28 cellular contexts compared by ENCODE assay signal in the genomic region with DNA sequence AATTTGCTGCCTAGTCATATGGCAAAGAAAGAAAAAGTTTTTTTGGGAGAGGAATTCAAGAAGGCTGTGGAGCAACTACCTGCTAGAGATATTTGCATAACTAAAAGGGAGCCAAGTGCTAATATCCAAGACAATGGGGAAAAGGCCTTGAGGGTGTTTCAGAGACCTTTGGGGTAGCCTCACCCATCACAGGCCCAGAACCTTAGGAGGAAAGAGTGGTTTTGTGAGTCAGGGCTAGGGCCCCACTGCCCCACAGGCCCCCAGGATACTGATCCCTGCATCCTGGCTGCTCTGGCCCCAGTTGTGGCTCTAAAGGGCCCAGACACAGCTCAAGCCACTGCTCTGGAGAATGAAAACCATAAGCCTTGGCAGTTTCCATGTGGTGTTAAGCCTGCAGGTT. TPM values are rescaled to one million over a fixed set of nuclear protein-coding genes. Genes with fewer than 3 reads are reported as not detected.
"Had no signal": no experiment of that assay in that cellular context is flagged by ENCODE, and none has a peak within 500 bp of the region (broad histone marks: within the 10 kb centered on the region; RNA-seq: fewer than 3 reads in every experiment).

No MANE protein-coding gene starts in this region.

- H3K36me3 Mint-ChIP-seq: T-cell had no signal

- H3K4me1 ChIP-seq: adrenal gland had no signal

- H3K4me3 ChIP-seq: adrenal gland, SK-N-MC had no signal

- H3K4me3 Mint-ChIP-seq: activated CD4-positive, alpha-beta memory T cell treated with anti-CD3 and anti-CD28 coated beads, Interleukin-2, amount 10 ng/mL, durations not matched to agents 7 days and 5 days; activated CD4-positive, alpha-beta T cell treated with anti-CD3 and anti-CD28 coated beads for 36 hours; activated naive CD8-positive, alpha-beta T cell treated with anti-CD3 and anti-CD28 coated beads, Interleukin-2, amount 10 ng/mL, durations not matched to agents 7 days and 5 days; activated T-cell treated with anti-CD3 and anti-CD28 coated beads, Interleukin-2, amount 50 U/mL, for 72 hours; T-cell had no signal

- H3K9me3 ChIP-seq: adrenal gland had no signal

- H3K27ac Mint-ChIP-seq: activated CD4-positive, alpha-beta memory T cell treated with anti-CD3 and anti-CD28 coated beads, Interleukin-2, amount 10 ng/mL, durations not matched to agents 7 days and 5 days; activated CD4-positive, alpha-beta T cell treated with anti-CD3 and anti-CD28 coated beads for 36 hours; activated naive CD8-positive, alpha-beta T cell treated with anti-CD3 and anti-CD28 coated beads, Interleukin-2, amount 10 ng/mL, durations not matched to agents 7 days and 5 days; activated T-cell treated with anti-CD3 and anti-CD28 coated beads, Interleukin-2, amount 50 U/mL, for 72 hours; activated T-helper 2 cell treated with anti-CD3 and anti-CD28 coated beads, Interferon-gamma antibody, Interleukin-2, Interleukin-4, amounts not matched to agents 10 μg/mL and 5 μg/mL and 100 μg/mL, durations not matched to agents 14 hours and 24 hours and 36 hours; T-cell had no signal

- ATAC-seq: activated CD4-positive, alpha-beta T cell treated with anti-CD3 and anti-CD28 coated beads for 36 hours; activated T-cell treated with anti-CD3 and anti-CD28 coated beads, Interleukin-2, amount 50 U/mL, for 72 hours; Panc1; Right ventricle myocardium inferior; T-cell had no signal

- H3K4me1 Mint-ChIP-seq: activated CD4-positive, alpha-beta memory T cell treated with anti-CD3 and anti-CD28 coated beads, Interleukin-2, amount 10 ng/mL, durations not matched to agents 7 days and 5 days; activated CD4-positive, alpha-beta T cell treated with anti-CD3 and anti-CD28 coated beads for 36 hours; T-cell had no signal

- H3K36me3 ChIP-seq: adrenal gland had no signal

- H3K27me3 ChIP-seq: adrenal gland had no signal

- H3K27ac ChIP-seq: adrenal gland, SK-N-MC had no signal

- H3K27me3 Mint-ChIP-seq: activated CD4-positive, alpha-beta T cell treated with anti-CD3 and anti-CD28 coated beads for 36 hours had no signal

- DNase-seq: activated CD4-positive, alpha-beta T cell treated with anti-CD3 and anti-CD28 coated beads for 36 hours; activated CD4-positive, alpha-beta T cell treated with anti-CD3 and anti-CD28 coated beads, Interleukin-2, amount 50 U/mL, for 1 hour; activated CD4-positive, CD25-positive, alpha-beta regulatory T cell; activated naive CD4-positive, alpha-beta T cell treated with anti-CD3 and anti-CD28 coated beads, Interleukin-2, amount 50 U/mL, for 16 hours; activated naive CD8-positive, alpha-beta T cell treated with anti-CD3 and anti-CD28 coated beads, Interleukin-2, amount 10 ng/mL, durations not matched to agents 7 days and 5 days; activated T-cell treated with anti-CD3 and anti-CD28 coated beads for 4 hours; activated T-cell treated with anti-CD3 and anti-CD28 coated beads, Interleukin-2, amount 50 U/mL, for 72 hours; anterior cingulate cortex; KG1; NCI-H1048; NCI-H1417; NCI-H1930; NCI-H2171; NCI-H2227 treated with DMSO at 0.1 percent for 48 hours; NCI-H526 treated with DMSO at 0.1 percent for 48 hours; NCI-H82; OCI-M1; RPMI8226; T-cell; T-helper 2 cell; T1000 had no signal

RNA-seq across cellular contexts. Expression of a gene that starts 41.9 kb away (rescaled TPM):
- total RNA-seq: LHCN-M2 had no signal
